19 cellular contexts compared by ENCODE assay signal in the genomic region with DNA sequence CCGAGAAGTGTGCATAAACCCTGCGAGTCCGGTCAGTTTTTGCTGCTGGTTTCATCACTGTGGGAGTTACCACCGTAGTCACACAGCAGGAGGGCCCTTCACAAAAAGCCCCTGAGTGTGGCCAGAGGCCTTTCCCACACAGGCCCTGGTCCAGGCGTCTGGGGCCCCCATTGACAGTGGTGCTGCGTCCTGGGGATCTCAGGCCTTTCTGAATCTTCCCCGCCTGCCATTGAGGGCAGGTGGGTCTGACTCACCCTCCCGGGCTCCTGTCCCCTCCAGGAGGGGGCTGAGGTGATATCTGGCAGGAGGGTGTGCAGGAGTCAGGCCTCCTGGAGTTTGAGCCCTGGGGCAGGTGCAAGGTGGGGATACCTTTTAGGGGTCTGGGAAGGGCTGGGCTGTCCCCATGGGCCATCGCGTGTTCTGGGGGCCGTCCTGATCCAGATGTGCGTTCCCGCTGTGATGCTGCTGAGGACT.
A peak's percentile ranks its signal among the peaks of the same experiment; 100 is the strongest.
DNase-seq lines count a peak whose midpoint lies in the region; ATAC-seq and TF ChIP-seq lines count a peak whose summit lies in the region.
"Had no signal": no experiment of that assay in that cellular context is flagged by ENCODE, and none has a peak within 500 bp of the region (broad histone marks: within the 10 kb centered on the region; RNA-seq: fewer than 3 reads in every experiment).

No MANE protein-coding gene starts in this region.

- no peak overlapping the region for H3K4me3 ChIP-seq in lower lobe of right lung
- H3K4me3 ChIP-seq: cardiac muscle cell, GM23248, lung, SJSA1, transverse colon had no signal

- DNase-seq in activated effector memory CD4-positive, alpha-beta T cell treated with anti-CD3 and anti-CD28 coated beads, Interleukin-2, amount 50 U/mL, for 16 hours: peak; percentile 44
- DNase-seq in activated effector memory CD4-positive, alpha-beta T cell treated with Interleukin-2 at 50 U/mL for 16 hours: no peak
- DNase-seq in lower lobe of right lung (peak; percentile 11), iPS-NIHi11 (ENCODE audit: low spot score) (no peak)
- DNase-seq in stimulated activated naive B cell treated with anti-CD40 and anti-IgM and Interleukin-4, amounts not matched to agents 10 μg/mL and 1 μg/mL and 100 μg/mL, for 72 hours: no peak
- DNase-seq in NK-92 treated with Interleukin-12 subunit alpha and Interleukin-12 subunit beta, amount 100 ng/mL, for 24 hours (lab: John Stamatoyannopoulos, UW): no peak
- DNase-seq: DMS79 treated with DMSO at 0.1 percent for 48 hours; effector CD4-positive, alpha-beta T cell; GM23248; NCI-H774 had no signal

- H3K27ac ChIP-seq in lower lobe of right lung: no peak overlapping the region
- H3K27ac ChIP-seq: cardiac muscle cell, GM23248, SJSA1, transverse colon had no signal

- ATAC-seq in lower lobe of right lung: no peak
- no peak for ATAC-seq in stimulated activated naive B cell treated with anti-CD40 and anti-IgM and Interleukin-4, amounts not matched to agents 10 μg/mL and 1 μg/mL and 100 μg/mL, for 72 hours (replicated peaks)
- ATAC-seq in GM21825 (IDR thresholded peaks at IDR 0.05; ENCODE audit: unreplicated experiment): no peak
- ATAC-seq: CD8-positive, alpha-beta T cell; naive thymus-derived CD4-positive, alpha-beta T cell had no signal

- H3K27me3 ChIP-seq in lower lobe of right lung (ENCODE audit: low read depth): no peaks in the 10 kb centered on the region
- H3K27me3 ChIP-seq: cardiac muscle cell, SJSA1, transverse colon had no signal

- H3K4me1 Mint-ChIP-seq in IgD-negative memory B cell: no peaks in the 10 kb centered on the region
- peaks cover 0 to 9% of the 10 kb centered on the region in 2 donors for H3K4me1 Mint-ChIP-seq in stimulated activated naive B cell treated with anti-CD40 and anti-IgM and Interleukin-4, amounts not matched to agents 10 μg/mL and 1 μg/mL and 100 μg/mL, for 72 hours

- H3K9me3 ChIP-seq in lower lobe of right lung: no peaks in the 10 kb centered on the region
- H3K9me3 ChIP-seq: SJSA1, transverse colon had no signal

- H3K27ac Mint-ChIP-seq in IgD-negative memory B cell: no peak overlapping the region
- H3K27ac Mint-ChIP-seq in stimulated activated naive B cell treated with anti-CD40 and anti-IgM and Interleukin-4, amounts not matched to agents 10 μg/mL and 1 μg/mL and 100 μg/mL, for 72 hours: no peak overlapping the region
- H3K27ac Mint-ChIP-seq: CD8-positive, alpha-beta T cell; naive thymus-derived CD4-positive, alpha-beta T cell; progenitor cell of endocrine pancreas had no signal

- H3K9me3 Mint-ChIP-seq in IgD-negative memory B cell: no peaks in the 10 kb centered on the region
- no peaks in the 10 kb centered on the region for H3K9me3 Mint-ChIP-seq in stimulated activated naive B cell treated with anti-CD40 and anti-IgM and Interleukin-4, amounts not matched to agents 10 μg/mL and 1 μg/mL and 100 μg/mL, for 72 hours

- no peaks in the 10 kb centered on the region for H3K36me3 Mint-ChIP-seq in IgD-negative memory B cell
- H3K36me3 Mint-ChIP-seq in stimulated activated naive B cell treated with anti-CD40 and anti-IgM and Interleukin-4, amounts not matched to agents 10 μg/mL and 1 μg/mL and 100 μg/mL, for 72 hours: peaks cover 0 to 5% of the 10 kb centered on the region in 2 donors
- H3K36me3 Mint-ChIP-seq: CD8-positive, alpha-beta T cell had no signal

- no peaks in the 10 kb centered on the region for H3K4me1 ChIP-seq in lower lobe of right lung
- H3K4me1 ChIP-seq: SJSA1, transverse colon had no signal

- TF ChIP-seq CTCF in lower lobe of right lung (IDR thresholded peaks at IDR 0.05): no peak

- H3K27me3 Mint-ChIP-seq in IgD-negative memory B cell: no peaks in the 10 kb centered on the region
- H3K27me3 Mint-ChIP-seq in stimulated activated naive B cell treated with anti-CD40 and anti-IgM and Interleukin-4, amounts not matched to agents 10 μg/mL and 1 μg/mL and 100 μg/mL, for 72 hours: no peaks in the 10 kb centered on the region
- H3K27me3 Mint-ChIP-seq: progenitor cell of endocrine pancreas had no signal

- H3K36me3 ChIP-seq in lower lobe of right lung: no peaks in the 10 kb centered on the region
- H3K36me3 ChIP-seq: cardiac muscle cell, SJSA1, transverse colon had no signal

- H3K4me3 Mint-ChIP-seq in IgD-negative memory B cell: peak overlapping the region; percentile 72 to 86 (median 78)
- peak overlapping the region; percentile 62 to 80 for H3K4me3 Mint-ChIP-seq in stimulated activated naive B cell treated with anti-CD40 and anti-IgM and Interleukin-4, amounts not matched to agents 10 μg/mL and 1 μg/mL and 100 μg/mL, for 72 hours
- H3K4me3 Mint-ChIP-seq: CD8-positive, alpha-beta T cell; naive thymus-derived CD4-positive, alpha-beta T cell had no signal

- intact Hi-C loops in lower lobe of right lung (cut with DNase I): no loop called here

Comparison
In these comparisons a context has a peak if more than half of its experiments do, and no peak if none do; other contexts are left out.
1. DNase-seq: peak in activated effector memory CD4-positive, alpha-beta T cell treated with anti-CD3 and anti-CD28 coated beads, Interleukin-2, amount 50 U/mL, for 16 hours (single experiment) and lower lobe of right lung (single experiment); none in activated effector memory CD4-positive, alpha-beta T cell treated with Interleukin-2 at 50 U/mL for 16 hours (single experiment), stimulated activated naive B cell treated with anti-CD40 and anti-IgM and Interleukin-4, amounts not matched to agents 10 μg/mL and 1 μg/mL and 100 μg/mL, for 72 hours (single experiment), NK-92 treated with Interleukin-12 subunit alpha and Interleukin-12 subunit beta, amount 100 ng/mL, for 24 hours (single experiment) and iPS-NIHi11 (single experiment).